In genomic region chr9:85212209-85212608, GRCh38 we compare ENCODE assay signal across 1 cellular context.
TF ChIP-seq lines count a peak whose summit lies in the region.

No MANE protein-coding gene starts in this region.

TF ChIP-seq in HEK293, 187 proteins besides CTCF, POLR2A, EP300 and RAD21 (continued from another document):
- TF ChIP-seq ZNF561 (tag by site-specific recombination; IDR thresholded peaks at IDR 0.05; ENCODE audit: borderline replicate concordance) = no peak
- peak; percentile 50 for TF ChIP-seq INSM2 (tag by site-specific recombination; IDR thresholded peaks at IDR 0.05)
- TF ChIP-seq ZBTB17 (tag by site-specific recombination; IDR thresholded peaks at IDR 0.05) = peak; percentile 8; the same call in 1 of the 2 replicates
- TF ChIP-seq OSR2 (tag by site-specific recombination; IDR thresholded peaks at IDR 0.05) = no peak
- no peak for TF ChIP-seq ZBTB7A (tag by site-specific recombination; IDR thresholded peaks at IDR 0.05; ENCODE audit: low read depth)
- peak; percentile 37 for TF ChIP-seq ZFHX2 (tag by site-specific recombination; conservative IDR thresholded peaks at IDR 0.05)
- TF ChIP-seq KLF8 (tag by site-specific recombination; IDR thresholded peaks at IDR 0.05) = no peak
- TF ChIP-seq, protein P1, sequence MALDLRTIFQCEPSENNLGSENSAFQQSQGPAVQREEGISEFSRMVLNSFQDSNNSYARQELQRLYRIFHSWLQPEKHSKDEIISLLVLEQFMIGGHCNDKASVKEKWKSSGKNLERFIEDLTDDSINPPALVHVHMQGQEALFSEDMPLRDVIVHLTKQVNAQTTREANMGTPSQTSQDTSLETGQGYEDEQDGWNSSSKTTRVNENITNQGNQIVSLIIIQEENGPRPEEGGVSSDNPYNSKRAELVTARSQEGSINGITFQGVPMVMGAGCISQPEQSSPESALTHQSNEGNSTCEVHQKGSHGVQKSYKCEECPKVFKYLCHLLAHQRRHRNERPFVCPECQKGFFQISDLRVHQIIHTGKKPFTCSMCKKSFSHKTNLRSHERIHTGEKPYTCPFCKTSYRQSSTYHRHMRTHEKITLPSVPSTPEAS (tag by site-specific recombination; IDR thresholded peaks at IDR 0.05) = peak; percentile 76
- TF ChIP-seq ZNF2 (tag by site-specific recombination; IDR thresholded peaks at IDR 0.05) = no peak
- TF ChIP-seq FEZF1 (tag by site-specific recombination; IDR thresholded peaks at IDR 0.05) = no peak
- TF ChIP-seq ZNF10 (tag by site-specific recombination; IDR thresholded peaks at IDR 0.05) = peak; percentile 11; the same call in 1 of the 2 replicates
- 0 out of 2 replicates have a peak, but pooled peaks have one; percentile 10 for TF ChIP-seq EGR2 (tag by site-specific recombination; IDR thresholded peaks at IDR 0.05; ENCODE audit: low read depth)
- TF ChIP-seq ZNF121 (tag by site-specific recombination; IDR thresholded peaks at IDR 0.05) = no peak
- TF ChIP-seq SP7 (tag by site-specific recombination; IDR thresholded peaks at IDR 0.05) = peak; percentile 11
- TF ChIP-seq, protein P2, sequence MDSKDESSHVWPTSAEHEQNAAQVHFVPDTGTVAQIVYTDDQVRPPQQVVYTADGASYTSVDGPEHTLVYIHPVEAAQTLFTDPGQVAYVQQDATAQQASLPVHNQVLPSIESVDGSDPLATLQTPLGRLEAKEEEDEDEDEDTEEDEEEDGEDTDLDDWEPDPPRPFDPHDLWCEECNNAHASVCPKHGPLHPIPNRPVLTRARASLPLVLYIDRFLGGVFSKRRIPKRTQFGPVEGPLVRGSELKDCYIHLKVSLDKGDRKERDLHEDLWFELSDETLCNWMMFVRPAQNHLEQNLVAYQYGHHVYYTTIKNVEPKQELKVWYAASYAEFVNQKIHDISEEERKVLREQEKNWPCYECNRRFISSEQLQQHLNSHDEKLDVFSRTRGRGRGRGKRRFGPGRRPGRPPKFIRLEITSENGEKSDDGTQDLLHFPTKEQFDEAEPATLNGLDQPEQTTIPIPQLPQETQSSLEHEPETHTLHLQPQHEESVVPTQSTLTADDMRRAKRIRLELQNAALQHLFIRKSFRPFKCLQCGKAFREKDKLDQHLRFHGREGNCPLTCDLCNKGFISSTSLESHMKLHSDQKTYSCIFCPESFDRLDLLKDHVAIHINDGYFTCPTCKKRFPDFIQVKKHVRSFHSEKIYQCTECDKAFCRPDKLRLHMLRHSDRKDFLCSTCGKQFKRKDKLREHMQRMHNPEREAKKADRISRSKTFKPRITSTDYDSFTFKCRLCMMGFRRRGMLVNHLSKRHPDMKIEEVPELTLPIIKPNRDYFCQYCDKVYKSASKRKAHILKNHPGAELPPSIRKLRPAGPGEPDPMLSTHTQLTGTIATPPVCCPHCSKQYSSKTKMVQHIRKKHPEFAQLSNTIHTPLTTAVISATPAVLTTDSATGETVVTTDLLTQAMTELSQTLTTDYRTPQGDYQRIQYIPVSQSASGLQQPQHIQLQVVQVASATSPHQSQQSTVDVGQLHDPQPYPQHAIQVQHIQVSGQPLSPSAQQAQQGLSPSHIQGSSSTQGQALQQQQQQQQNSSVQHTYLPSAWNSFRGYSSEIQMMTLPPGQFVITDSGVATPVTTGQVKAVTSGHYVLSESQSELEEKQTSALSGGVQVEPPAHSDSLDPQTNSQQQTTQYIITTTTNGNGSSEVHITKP (tag by site-specific recombination; IDR thresholded peaks at IDR 0.05) = peak; percentile 77
TF ChIP-seq in HEK293: peak in this region for 11.
